ENCODE assay signal across 9 cellular contexts in genomic region chr9:127742435-127743088, GRCh38. TPM values are rescaled to one million over a fixed set of nuclear protein-coding genes. Genes with fewer than 3 reads are reported as not detected.
DNase-seq lines count a peak whose midpoint lies in the region; ATAC-seq and TF ChIP-seq lines count a peak whose summit lies in the region.
"Had no signal": no experiment of that assay in that cellular context is flagged by ENCODE, and none has a peak within 500 bp of the region (broad histone marks: within the 10 kb centered on the region; RNA-seq: fewer than 3 reads in every experiment).

No MANE protein-coding gene starts in this region.

- H3K4me1 Mint-ChIP-seq in HFFc6 (ENCODE audit: low read depth) = peaks cover 12% of the 10 kb centered on the region

- H3K9me3 ChIP-seq in adipocyte (ENCODE audit: control insufficient read depth, low read length) = no peaks in the 10 kb centered on the region

- H3K36me3 ChIP-seq in adipocyte (ENCODE audit: control insufficient read depth, insufficient read depth, low read length, severe bottlenecking) = no peaks in the 10 kb centered on the region

- no peak for TF ChIP-seq POLR2A in GM18505 (IDR thresholded peaks at IDR 0.05; ENCODE audit: borderline replicate concordance, extremely low read depth, insufficient read depth, insufficient read length)

- peak overlapping the region; percentile 44 for H3K4me3 ChIP-seq in adipocyte (ENCODE audit: low read length)

- H3K27me3 ChIP-seq in adipocyte (replicated peaks; ENCODE audit: control insufficient read depth, insufficient read depth, low read length) = peaks cover 4% of the 10 kb centered on the region

- peaks cover 34% of the 10 kb centered on the region for H3K27me3 Mint-ChIP-seq in HFFc6 (ENCODE audit: insufficient read depth)

- ATAC-seq in GM18505 (IDR thresholded peaks at IDR 0.05; ENCODE audit: unreplicated experiment) = no peak
- ATAC-seq in GM19023 (IDR thresholded peaks at IDR 0.05; ENCODE audit: unreplicated experiment) = no peak
- no peak for ATAC-seq in HG02678 (IDR thresholded peaks at IDR 0.05; ENCODE audit: unreplicated experiment)

- peak overlapping the region; percentile 65 for H3K27ac ChIP-seq in 22Rv1
- H3K27ac ChIP-seq: KMS-11 had no signal

- peak; percentile 80 for DNase-seq in HFFc6
- DNase-seq in adipocyte (ENCODE audit: low read depth) = no peak
- DNase-seq in iPS-NIHi7 (ENCODE audit: extremely low spot score) = peak; percentile 98
- DNase-seq in pons (ENCODE audit: low spot score) = no peak

- H3K36me3 Mint-ChIP-seq in HFFc6 (ENCODE audit: low read depth) = no peaks in the 10 kb centered on the region

- peak overlapping the region; percentile 72 for H3K27ac Mint-ChIP-seq in HFFc6

- H3K4me3 Mint-ChIP-seq in HFFc6 = peak overlapping the region; percentile 83

- no peak for TF ChIP-seq CTCF in 22Rv1 (IDR thresholded peaks at IDR 0.05)
- no peak for TF ChIP-seq CTCF in HFFc6 (IDR thresholded peaks at IDR 0.05)

- H3K9me3 Mint-ChIP-seq in HFFc6 = no peaks in the 10 kb centered on the region

- H3K4me1 ChIP-seq in adipocyte (ENCODE audit: control insufficient read depth, insufficient read depth, low read length) = peaks cover 19% of the 10 kb centered on the region

- no peak overlapping the region for H3K9ac ChIP-seq in adipocyte (ENCODE audit: low read length)
- H3K9ac ChIP-seq: KMS-11 had no signal

RNA-seq across cellular contexts. Expression of gene TOR2A, which starts 7.5 kb away (rescaled TPM):
- 1 to 10 TPM; 6.6 to 8.3 (median 8.1) TPM for total RNA-seq in HFFc6 (2021; fragmentation: NEBNext Ultra II Directional; extraction: Animal tissue kit (Norgen Biotek cat#: 25700))

RNA-seq across cellular contexts. Expression of gene TTC16, which starts 26.7 kb away (rescaled TPM):
- total RNA-seq in HFFc6 (2021; fragmentation: NEBNext Ultra II Directional; extraction: Animal tissue kit (Norgen Biotek cat#: 25700)) = not detected

RNA-seq across cellular contexts. Expression of gene PTRH1, which starts 27.1 kb away (rescaled TPM):
- total RNA-seq in HFFc6 (2021; fragmentation: NEBNext Ultra II Directional; extraction: Animal tissue kit (Norgen Biotek cat#: 25700)) = 10 to 100 TPM; 21.0 to 22.1 (median 21.5) TPM

RNA-seq across cellular contexts. Expression of gene CFAP157, which starts 35.8 kb away (rescaled TPM):
- under 1 TPM in 2 of 6 experiments, not detected in 4; 0.07 to 0.08 TPM for total RNA-seq in HFFc6 (2021; fragmentation: NEBNext Ultra II Directional; extraction: Animal tissue kit (Norgen Biotek cat#: 25700))

RNA-seq across cellular contexts. Expression of gene SH2D3C, which starts 35.9 kb away (rescaled TPM):
- total RNA-seq in HFFc6 (2021; fragmentation: NEBNext Ultra II Directional; extraction: Animal tissue kit (Norgen Biotek cat#: 25700)) = not detected

Comparison
In these comparisons a context has a peak if more than half of its experiments do, and no peak if none do; other contexts are left out.
1. DNase-seq: peak in HFFc6 (single experiment) and iPS-NIHi7 (single experiment); none in adipocyte (single experiment) and pons (single experiment).